1 cellular context compared by ENCODE assay signal in genomic region chr11:131916633-131917032, GRCh38.
TF ChIP-seq lines count a peak whose summit lies in the region.

No MANE protein-coding gene starts in this region.

TF ChIP-seq in IMR-90, 13 proteins besides CTCF, POLR2A, EP300 and RAD21 (continued from another document):
- no peak for TF ChIP-seq USF2 (IDR thresholded peaks at IDR 0.05; ENCODE audit: low read depth, low read length)
- TF ChIP-seq MXI1 (IDR thresholded peaks at IDR 0.05; ENCODE audit: borderline replicate concordance, low read depth, low read length): no peak
- TF ChIP-seq CHD1 (IDR thresholded peaks at IDR 0.05; ENCODE audit: low read depth, low read length): no peak
- TF ChIP-seq SMC3 (IDR thresholded peaks at IDR 0.05; ENCODE audit: low read depth, low read length): no peak
